ENCODE assay signal across 15 cellular contexts in the genomic region with DNA sequence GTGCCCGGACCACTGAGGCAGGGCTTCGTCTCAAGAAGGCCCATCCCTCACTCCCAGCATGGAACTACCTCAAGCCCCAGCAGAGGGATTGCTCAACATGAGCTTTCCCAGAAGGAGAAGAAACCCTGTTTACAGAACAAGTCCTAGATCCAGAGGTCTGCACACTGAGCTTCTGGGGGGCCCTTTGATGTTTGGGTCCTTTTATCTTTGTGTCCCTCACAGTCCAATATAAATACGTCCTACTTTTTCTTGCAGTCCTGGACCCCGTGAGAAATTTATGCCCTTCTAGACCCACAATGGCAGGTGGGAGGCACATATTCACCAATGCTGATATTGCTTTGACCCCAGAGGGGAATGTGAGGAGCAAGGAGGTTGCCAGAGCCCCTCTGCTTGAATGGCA. TPM values are rescaled to one million over a fixed set of nuclear protein-coding genes. Genes with fewer than 3 reads are reported as not detected.
DNase-seq lines count a peak whose midpoint lies in the region; ATAC-seq, FAIRE-seq and TF ChIP-seq lines count a peak whose summit lies in the region.
"Had no signal": no experiment of that assay in that cellular context is flagged by ENCODE, and none has a peak within 500 bp of the region (broad histone marks: within the 10 kb centered on the region; RNA-seq: fewer than 3 reads in every experiment).

No MANE protein-coding gene starts in this region.

- H3K27me3 ChIP-seq in hepatocyte (no peaks in the 10 kb centered on the region), neural progenitor cell (peaks cover 100% of the 10 kb centered on the region), stomach (peaks cover 0 to 3% (median 0%) of the 10 kb centered on the region in 3 donors)

- H3K27ac Mint-ChIP-seq in neural progenitor cell: no peak overlapping the region
- H3K27ac Mint-ChIP-seq: CD4-positive, CD25-positive, alpha-beta regulatory T cell; H9 had no signal

- H3K79me2 ChIP-seq in hepatocyte: peaks cover 8% of the 10 kb centered on the region
- no peaks in the 10 kb centered on the region for H3K79me2 ChIP-seq in neural progenitor cell (ENCODE audit: low read depth)

- H3K9ac ChIP-seq in neural progenitor cell: no peak overlapping the region
- H3K9ac ChIP-seq: BLaER1 treated with 17β-estradiol and CSF1 and Interleukin-3, amounts not matched to agents 10 nM and 100 nM had no signal

- H3K9me3 ChIP-seq in hepatocyte (ENCODE audit: low read depth) (no peaks in the 10 kb centered on the region), neural progenitor cell (ENCODE audit: low read depth) (no peaks in the 10 kb centered on the region), stomach (no peaks in the 10 kb centered on the region)
- H3K9me3 ChIP-seq: BLaER1 treated with 17β-estradiol and CSF1 and Interleukin-3, amounts not matched to agents 10 nM and 100 nM had no signal

- H3K4me3 ChIP-seq in hepatocyte (no peak overlapping the region), neural progenitor cell (no peak overlapping the region), stomach (no peak overlapping the region)
- H3K4me3 ChIP-seq: BLaER1 treated with 17β-estradiol and CSF1 and Interleukin-3, amounts not matched to agents 10 nM and 100 nM; GM12878 had no signal

- TF ChIP-seq POLR2A in stomach (IDR thresholded peaks at IDR 0.05) (no peak), GM12891 (IDR thresholded peaks at IDR 0.05; ENCODE audit: low read depth, low read length) (no peak)

- peaks cover 70% of the 10 kb centered on the region for H3K27me3 Mint-ChIP-seq in neural progenitor cell (ENCODE audit: insufficient read depth, low read depth)

- peaks cover 23% of the 10 kb centered on the region for H3F3A ChIP-seq in neural progenitor cell (ENCODE audit: low read depth)

- intact Hi-C loops in stomach (cut with DNase I; ENCODE audit: low total_unique reads): no loop called here

- no peaks in the 10 kb centered on the region for H3K9me2 ChIP-seq in hepatocyte (replicated peaks; ENCODE audit: insufficient read depth)

- 45% methylated on average over 4 of the region's 4 CpGs for WGBS in hepatocyte (ENCODE audit: low lambda C conversion rate, missing lambda C conversion rate)
- 44 to 54% (median 49%) methylated on average over 4 of the region's 4 CpGs for WGBS in stomach, 5 donors

- no peak for ATAC-seq in GM21825 (IDR thresholded peaks at IDR 0.05; ENCODE audit: unreplicated experiment)

- H3K4me3 Mint-ChIP-seq in neural progenitor cell: no peak overlapping the region
- H3K4me3 Mint-ChIP-seq: CD4-positive, CD25-positive, alpha-beta regulatory T cell had no signal

- H2AFZ ChIP-seq in hepatocyte (no peak overlapping the region), neural progenitor cell (replicated peaks) (no peak overlapping the region)

- no peaks in the 10 kb centered on the region for H3K36me3 Mint-ChIP-seq in neural progenitor cell
- H3K36me3 Mint-ChIP-seq: CD4-positive, CD25-positive, alpha-beta regulatory T cell had no signal

- peaks cover 15% of the 10 kb centered on the region for H3K4me1 Mint-ChIP-seq in neural progenitor cell
- H3K4me1 Mint-ChIP-seq: CD4-positive, CD25-positive, alpha-beta regulatory T cell had no signal

- no peak overlapping the region for H3K4me2 ChIP-seq in hepatocyte
- H3K4me2 ChIP-seq in neural progenitor cell: peak overlapping the region; percentile 62
- H3K4me2 ChIP-seq: BLaER1 treated with 17β-estradiol and CSF1 and Interleukin-3, amounts not matched to agents 10 nM and 100 nM had no signal

- TF ChIP-seq EP300 in stomach (IDR thresholded peaks at IDR 0.05): no peak

- no peak for TF ChIP-seq CTCF in VCaP (conservative IDR thresholded peaks at IDR 0.05)
- no peak for TF ChIP-seq CTCF in hepatocyte (IDR thresholded peaks at IDR 0.05; ENCODE audit: poor library complexity)
- no peak for TF ChIP-seq CTCF in neural progenitor cell (IDR thresholded peaks at IDR 0.05)
- no peak for TF ChIP-seq CTCF in stomach (IDR thresholded peaks at IDR 0.05)

- H3K36me3 ChIP-seq in hepatocyte (replicated peaks; ENCODE audit: insufficient read depth, low read depth): no peaks in the 10 kb centered on the region
- no peaks in the 10 kb centered on the region for H3K36me3 ChIP-seq in neural progenitor cell
- peaks cover 6 to 11% (median 8%) of the 10 kb centered on the region in 4 donors for H3K36me3 ChIP-seq in stomach
- H3K36me3 ChIP-seq: BLaER1 treated with 17β-estradiol and CSF1 and Interleukin-3, amounts not matched to agents 10 nM and 100 nM had no signal

- DNase-seq in hepatocyte (ENCODE audit: low spot score) (no peak), neural progenitor cell (ENCODE audit: low spot score) (no peak), stomach (no peak), GM12891 (ENCODE audit: insufficient read length, low spot score) (no peak), NOMO-1 treated with dmso at 0.1 percent for 144 hours (lab: John Stamatoyannopoulos, UW; ENCODE audit: unreplicated experiment) (no peak), DMS114 treated with DMSO at 0.1 percent for 48 hours (lab: John Stamatoyannopoulos, UW; ENCODE audit: unreplicated experiment) (no peak)
- DNase-seq: CD4-positive, CD25-positive, alpha-beta regulatory T cell; DMS 273 treated with DMSO at 0.1 percent for 48 hours; DMS79; GOT3; H9 had no signal

- H3K27ac ChIP-seq in VCaP (peak overlapping the region; percentile 88), hepatocyte (peak overlapping the region; percentile 46), neural progenitor cell (no peak overlapping the region), stomach (peak overlapping the region; percentile 87 to 96 (median 93))
- H3K27ac ChIP-seq: BLaER1 treated with 17β-estradiol and CSF1 and Interleukin-3, amounts not matched to agents 10 nM and 100 nM had no signal

- H4K20me1 ChIP-seq in hepatocyte (ENCODE audit: insufficient read depth, poor library complexity, severe bottlenecking) (no peaks in the 10 kb centered on the region), neural progenitor cell (ENCODE audit: low read depth) (no peaks in the 10 kb centered on the region)

- no peak for FAIRE-seq in GM12891 (lab: Jason Lieb, UNC)
- FAIRE-seq: GM12878 had no signal

- H3K9me3 Mint-ChIP-seq in neural progenitor cell: no peaks in the 10 kb centered on the region
- H3K9me3 Mint-ChIP-seq: H9 had no signal

- H3K4me1 ChIP-seq in hepatocyte (ENCODE audit: insufficient read depth) (peaks cover 46% of the 10 kb centered on the region), neural progenitor cell (peaks cover 43% of the 10 kb centered on the region), stomach (peaks cover 67 to 98% (median 85%) of the 10 kb centered on the region in 4 donors)
- H3K4me1 ChIP-seq: BLaER1 treated with 17β-estradiol and CSF1 and Interleukin-3, amounts not matched to agents 10 nM and 100 nM had no signal

TF ChIP-seq in GM12891, 5 proteins besides CTCF, POLR2A, EP300 and RAD21:
- TF ChIP-seq TAF1 (IDR thresholded peaks at IDR 0.05; ENCODE audit: low read depth, low read length): no peak
- no peak for TF ChIP-seq POU2F2 (IDR thresholded peaks at IDR 0.05; ENCODE audit: low read depth, low read length)
- no peak for TF ChIP-seq SPI1 (IDR thresholded peaks at IDR 0.05; ENCODE audit: low read depth, low read length)
- no peak for TF ChIP-seq POLR2AphosphoS5 (IDR thresholded peaks at IDR 0.05; ENCODE audit: low read depth, low read length)
- TF ChIP-seq PAX5 (IDR thresholded peaks at IDR 0.05; ENCODE audit: insufficient read depth, low read length, severe bottlenecking): no peak
TF ChIP-seq in GM12891: peak in this region for 0.

RNA-seq across cellular contexts. Expression of a gene that starts 54.4 kb away (rescaled TPM):
- total RNA-seq in hepatocyte (54.3 and 59.1 TPM in 2 replicates), neural progenitor cell (ENCODE audit: low replicate concordance) (42.9 and 49.4 TPM in 2 replicates), stomach (10 to 100 TPM; 15.4 to 79.4 (median 31.0) TPM)
- polyA plus RNA-seq in hepatocyte (70.3 and 77.9 TPM in 2 replicates), stomach (10 to 100 TPM; 34.0 to 71.3 (median 70.3) TPM)
- polyA plus RNA-seq in GM12891 (2012; ENCODE audit: low read depth, missing spikeins): 29.2 TPM
